In the genomic region with DNA sequence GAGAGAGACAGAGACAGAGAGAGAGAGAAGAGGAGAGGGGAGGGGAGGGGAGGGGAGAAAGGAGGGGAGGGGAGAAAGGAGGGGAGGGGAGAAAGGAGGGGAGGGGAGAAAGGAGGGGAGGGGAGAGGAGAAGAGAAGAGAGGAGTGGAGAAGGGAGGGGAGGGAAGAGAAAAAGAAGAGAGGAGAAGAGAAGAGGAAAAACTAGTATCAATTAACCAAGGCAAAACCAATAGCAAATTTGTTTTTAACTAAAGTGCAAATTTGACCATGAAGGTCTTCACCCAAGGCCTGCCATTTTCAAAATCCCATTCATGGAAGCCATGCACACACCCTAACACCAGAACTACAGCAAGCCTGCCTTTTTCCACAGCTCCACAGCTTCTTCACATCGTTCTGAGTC, we compare ENCODE assay signal across 10 cellular contexts. TPM values are rescaled to one million over a fixed set of nuclear protein-coding genes. Genes with fewer than 3 reads are reported as not detected.
"Had no signal": no experiment of that assay in that cellular context is flagged by ENCODE, and none has a peak within 500 bp of the region (broad histone marks: within the 10 kb centered on the region; RNA-seq: fewer than 3 reads in every experiment).

No MANE protein-coding gene starts in this region.

- H3K9ac ChIP-seq: KMS-11 had no signal

- FAIRE-seq: HTR-8/SVneo, K562 had no signal

- H3K4me2 ChIP-seq: KMS-11 had no signal

- DNase-seq: IMR-90, KBM-7, KG1 had no signal

- ATAC-seq: K562 had no signal

- H3K27ac ChIP-seq: HL-60, KMS-11 had no signal

- H3K4me3 ChIP-seq: K562 had no signal

RNA-seq across cellular contexts. Expression of gene GRIN2A, which starts 16.6 kb away (rescaled TPM):
- total RNA-seq: HT-29, HT1080, K562 had no signal
- polyA plus RNA-seq: IgD-negative memory B cell, IMR-90, K562 had no signal
